Comparison of ENCODE assay signal across 21 cellular contexts in genomic region chr12:49038291-49038955, GRCh38. TPM values are rescaled to one million over a fixed set of nuclear protein-coding genes. Genes with fewer than 3 reads are reported as not detected.
"Had no signal": no experiment of that assay in that cellular context is flagged by ENCODE, and none has a peak within 500 bp of the region (broad histone marks: within the 10 kb centered on the region; RNA-seq: fewer than 3 reads in every experiment).

No MANE protein-coding gene starts in this region.

- H3K4me3 ChIP-seq: body of pancreas, colonic mucosa, spleen, testis, upper lobe of left lung had no signal

- ATAC-seq: body of pancreas; left lobe of liver; natural killer cell; stimulated activated memory B cell treated with anti-CD40 and anti-IgM and Interleukin-4, amounts not matched to agents 10 μg/mL and 1 μg/mL and 100 μg/mL, for 72 hours; T-cell; WTC11 had no signal

- DNase-seq: activated CD4-positive, alpha-beta memory T cell treated with anti-CD3 and anti-CD28 coated beads, Interleukin-2, amount 10 ng/mL, durations not matched to agents 7 days and 5 days; activated CD4-positive, alpha-beta T cell treated with anti-CD3 and anti-CD28 coated beads for 4 hours; activated naive CD4-positive, alpha-beta T cell treated with anti-CD3 and anti-CD28 coated beads for 36 hours; activated T-cell treated with anti-CD3 and anti-CD28 coated beads, Interleukin-2, amount 50 U/mL, for 1 hour; caudate nucleus; colonic mucosa; endodermal cell; hypothalamus; islet precursor cell; natural killer cell; spleen; stimulated activated CD4-positive, alpha-beta T cell treated with anti-CD3 and anti-CD28 coated beads, Interleukin-4, amount 100 ng/mL, for 4 hours; T-cell; testis had no signal

- H3K4me1 ChIP-seq: body of pancreas, colonic mucosa, parathyroid adenoma, spleen, testis had no signal

- H3K9me3 ChIP-seq: body of pancreas, colonic mucosa, neutrophil, spleen, testis, upper lobe of left lung had no signal

RNA-seq across cellular contexts. Expression of gene RHEBL1, which starts 31.4 kb away (rescaled TPM):
- total RNA-seq: body of pancreas had no signal

RNA-seq across cellular contexts. Expression of gene DDN, which starts 39.2 kb away (rescaled TPM):
- total RNA-seq: left lobe of liver had no signal

RNA-seq across cellular contexts. Expression of gene DHH, which starts 56.2 kb away (rescaled TPM):
- total RNA-seq: body of pancreas, left lobe of liver had no signal
